Comparison of ENCODE assay signal across 20 cellular contexts in genomic region chr15:82903511-82903910, GRCh38. TPM values are rescaled to one million over a fixed set of nuclear protein-coding genes. Genes with fewer than 3 reads are reported as not detected.
A peak's percentile ranks its signal among the peaks of the same experiment; 100 is the strongest.
DNase-seq lines count a peak whose midpoint lies in the region; ATAC-seq, FAIRE-seq and TF ChIP-seq lines count a peak whose summit lies in the region.
"Had no signal": no experiment of that assay in that cellular context is flagged by ENCODE, and none has a peak within 500 bp of the region (broad histone marks: within the 10 kb centered on the region; RNA-seq: fewer than 3 reads in every experiment).

No MANE protein-coding gene starts in this region.

- peaks cover 40 to 47% of the 10 kb centered on the region in 2 experiments for H3K27me3 ChIP-seq in K562 (ENCODE audit: control insufficient read depth in 2 of 2, insufficient read depth in 2 of 2, low read length in 2 of 2)
- H3K27me3 ChIP-seq: BLaER1 had no signal

- H3K27me3 Mint-ChIP-seq in osteocyte (ENCODE audit: unreplicated experiment): no peaks in the 10 kb centered on the region

- H3K36me3 ChIP-seq in HEK293 (ENCODE audit: control insufficient read depth in 2 of 2, insufficient read depth in 1 of 2, low read length in 2 of 2) (no peaks in the 10 kb centered on the region), K562 (ENCODE audit: control insufficient read depth, insufficient read depth, low read length) (no peaks in the 10 kb centered on the region)
- H3K36me3 ChIP-seq: BLaER1, HAP-1 had no signal

- no peak for TF ChIP-seq RAD21 in K562 (CRISPR knock-in tag; conservative IDR thresholded peaks at IDR 0.05 in 1 of 2, IDR thresholded peaks at IDR 0.05 in 1 of 2)

- no peak overlapping the region for H3K4me2 ChIP-seq in K562 (ENCODE audit: insufficient read depth, low read length)
- H3K4me2 ChIP-seq: BLaER1 had no signal

- no peaks in the 10 kb centered on the region for H3K9me1 ChIP-seq in K562 (ENCODE audit: control insufficient read depth, insufficient read depth, low read length)

- no peak for FAIRE-seq in K562 (lab: Jason Lieb, UNC)
- FAIRE-seq: G401.6, GM12892, GM19239, H54 had no signal

- H3K4me1 ChIP-seq in HEK293 (ENCODE audit: control insufficient read depth, insufficient read depth, low read length) (peaks cover 7% of the 10 kb centered on the region; the same call in 1 of the 2 replicates), K562 (replicated peaks in 1 of 2; ENCODE audit: control insufficient read depth in 2 of 2, insufficient read depth in 2 of 2, low read length in 2 of 2) (no peaks in the 10 kb centered on the region)
- H3K4me1 ChIP-seq: BLaER1, Caco-2, HAP-1 had no signal

- H3K4me1 Mint-ChIP-seq in osteocyte (ENCODE audit: unreplicated experiment): no peaks in the 10 kb centered on the region
- H3K4me1 Mint-ChIP-seq: B cell; CD4-positive, CD25-positive, alpha-beta regulatory T cell had no signal

- H3K9me3 ChIP-seq in HEK293 (ENCODE audit: control insufficient read depth, insufficient read depth, low read depth, low read length): no peaks in the 10 kb centered on the region
- H3K9me3 ChIP-seq in K562 (replicated peaks; ENCODE audit: control insufficient read depth, insufficient read depth, low read depth, low read length): no peaks in the 10 kb centered on the region
- H3K9me3 ChIP-seq: Caco-2, HAP-1 had no signal

- ATAC-seq in K562: no peak
- ATAC-seq in GM21447 (IDR thresholded peaks at IDR 0.05; ENCODE audit: unreplicated experiment): no peak
- ATAC-seq in GM18870 (IDR thresholded peaks at IDR 0.05; ENCODE audit: unreplicated experiment): no peak
- ATAC-seq: CD8-positive, alpha-beta T cell had no signal

- DNase-seq in K562 (ENCODE audit: extremely low read depth in 1 of 4, low spot score in 3 of 4) (no peak), osteocyte (ENCODE audit: extremely low spot score, unreplicated experiment) (peak; percentile 77), activated gamma-delta T cell treated with Interleukin-2 at 50 U/mL for 16 hours (no peak)
- DNase-seq: Caco-2; CD4-positive, CD25-positive, alpha-beta regulatory T cell; DMS153; DND-41; GOT3 had no signal

- no peaks in the 10 kb centered on the region; the same call in 1 of the 2 replicates for H4K20me1 ChIP-seq in K562 (replicated peaks; ENCODE audit: control insufficient read depth, insufficient read depth, low read length)
- H4K20me1 ChIP-seq: BLaER1 had no signal

- CTCF ChIA-PET in HEK293 (lab: Yijun Ruan, JAX) (no interaction called here), K562 (lab: Yijun Ruan, JAX; ENCODE audit: low intra/inter-chr PET ratio) (no interaction called here)

- no peak overlapping the region for H3K9ac ChIP-seq in K562 (ENCODE audit: insufficient read depth in 1 of 2, low read depth in 2 of 2, low read length in 2 of 2)
- H3K9ac ChIP-seq: BLaER1 had no signal

- H3K9me3 Mint-ChIP-seq in osteocyte (ENCODE audit: unreplicated experiment): no peaks in the 10 kb centered on the region
- H3K9me3 Mint-ChIP-seq: CD8-positive, alpha-beta T cell had no signal

- 8% methylated on average over 16 of the region's 16 CpGs for WGBS in K562 (ENCODE audit: insufficient coverage, low coverage, missing lambda C conversion rate)

- H3K27ac Mint-ChIP-seq in osteocyte (ENCODE audit: unreplicated experiment): no peak overlapping the region
- H3K27ac Mint-ChIP-seq: B cell; CD4-positive, CD25-positive, alpha-beta regulatory T cell; CD8-positive, alpha-beta T cell had no signal

- no TSS peak for BruUV-seq in K562 (replicated peaks; lab: Mats Ljungman, UMichigan)

- no peak for TF ChIP-seq POLR2A in K562 (conservative IDR thresholded peaks at IDR 0.05)

- in situ Hi-C loops in K562 (cut with MboI): no loop called here

- TF ChIP-seq EP300 in K562 (IDR thresholded peaks at IDR 0.05; ENCODE audit: low read length): no peak

- no peak overlapping the region for H2AFZ ChIP-seq in K562 (ENCODE audit: low read depth, low read length)

- H3K36me3 Mint-ChIP-seq in osteocyte (ENCODE audit: unreplicated experiment): no peaks in the 10 kb centered on the region
- H3K36me3 Mint-ChIP-seq: CD4-positive, CD25-positive, alpha-beta regulatory T cell; CD8-positive, alpha-beta T cell had no signal

- H3K79me2 ChIP-seq in K562 (ENCODE audit: control insufficient read depth, insufficient read depth, low read length): no peaks in the 10 kb centered on the region

- intact Hi-C loops in K562 (cut with micrococcal nuclease): no loop called here

- no peak overlapping the region for H3K4me3 Mint-ChIP-seq in osteocyte (ENCODE audit: unreplicated experiment)
- H3K4me3 Mint-ChIP-seq: B cell; CD4-positive, CD25-positive, alpha-beta regulatory T cell; CD8-positive, alpha-beta T cell had no signal

- POLR2A ChIA-PET in HEK293 (lab: Yijun Ruan, JAX) (no interaction called here), K562 (lab: Yijun Ruan, JAX) (no interaction called here)

- no peak overlapping the region for H3K4me3 ChIP-seq in HEK293 (ENCODE audit: low read depth, low read length)
- no peak overlapping the region for H3K4me3 ChIP-seq in K562
- H3K4me3 ChIP-seq: BLaER1, HAP-1 had no signal

- H3K27ac ChIP-seq in HEK293 (ENCODE audit: extremely low read depth, low read depth, low read length): no peak overlapping the region
- H3K27ac ChIP-seq in K562 (ENCODE audit: extremely low read depth, low read depth, low read length): no peak overlapping the region
- H3K27ac ChIP-seq: BLaER1, C4-2B had no signal

- TF ChIP-seq CTCF in HEK293 (tag by site-specific recombination; IDR thresholded peaks at IDR 0.05) (no peak), K562 (IDR thresholded peaks at IDR 0.05 in 2 of 3, conservative IDR thresholded peaks at IDR 0.05 in 1 of 3; ENCODE audit: insufficient read depth in 2 of 3, low read depth in 1 of 3, low read length in 3 of 3) (no peak), osteocyte (IDR thresholded peaks at IDR 0.05) (no peak)

TF ChIP-seq in HEK293, 187 proteins besides CTCF, POLR2A, EP300 and RAD21:
- TF ChIP-seq KLF1 (tag by site-specific recombination; IDR thresholded peaks at IDR 0.05) (0 out of 2 replicates have a peak, but pooled peaks have one; percentile 43), ZNF426 (tag by site-specific recombination; IDR thresholded peaks at IDR 0.05) (no peak)

TF ChIP-seq in K562, 482 proteins besides CTCF, POLR2A, EP300 and RAD21:
- TF ChIP-seq BRF1 (IDR thresholded peaks at IDR 0.05; ENCODE audit: borderline replicate concordance, extremely low read depth, insufficient read length): no peak
- TF ChIP-seq NFIC (IDR thresholded peaks at IDR 0.05): peak; percentile 53; the same call in 1 of the 2 replicates
- TF ChIP-seq CEBPB (tag; IDR thresholded peaks at IDR 0.05): 0 out of 2 replicates have a peak, but pooled peaks have one; percentile 8

RNA-seq across cellular contexts. Expression of gene HOMER2, which starts 49.0 kb away (rescaled TPM):
- 1.4 and 2.3 TPM in 2 replicates for total RNA-seq in K562 (2011; cell fraction: chromatin; rRNA removed; ENCODE audit: low replicate concordance)
- 1.4 and 1.8 TPM in 2 replicates for total RNA-seq in K562 (2011; cell fraction: nucleolus; rRNA removed)
- total RNA-seq in K562 (2011; cell fraction: nucleoplasm; rRNA removed): 2.2 and 2.9 TPM in 2 replicates
- total RNA-seq in K562 (2014; rRNA removed): 0.32 and 0.69 TPM in 2 replicates
- 0.25 and 0.57 TPM in 2 replicates for total RNA-seq in K562 (2014; rRNA removed; fragmentation: Illumina TruSeq; extraction: Trizol)
- total RNA-seq in K562 (2015; rRNA removed; fragmentation: Illumina TruSeq; extraction: Trizol): 0.41 TPM in 1 of 2 replicates, not detected in the other
- 0.47 and 0.54 TPM in 2 replicates for total RNA-seq in K562 (2021)
- 0.13 and 0.18 TPM in 2 replicates for polyA plus RNA-seq in K562 (2011; rRNA removed)
- polyA plus RNA-seq in K562 (2011; cell fraction: cytosol; rRNA removed): 0.63 TPM in 1 of 2 replicates, not detected in the other
- polyA plus RNA-seq in K562 (2011; cell fraction: nucleus; rRNA removed): 0.93 and 1.7 TPM in 2 replicates
- polyA plus RNA-seq in K562 (2012): 0.15 and 0.30 TPM in 2 replicates
- polyA plus RNA-seq in K562 (2014; fragmentation: Illumina TruSeq; extraction: Trizol): 0.30 and 0.43 TPM in 2 replicates
- polyA plus RNA-seq in K562 (2014; fragmentation: Nextera tagmentation; extraction: Ambion mirVana): under 1 TPM; 0.18 to 0.41 TPM
- polyA plus RNA-seq in K562 (2014; rRNA removed): 0.23 and 0.31 TPM in 2 replicates
- polyA minus RNA-seq in K562 (2011; rRNA and poly(A)+ RNA removed): 1.1 TPM in 1 of 2 replicates, not detected in the other
- polyA minus RNA-seq in K562 (2011; cell fraction: cytosol; rRNA and poly(A)+ RNA removed): not detected in 2 replicates
- 0.67 and 1.8 TPM in 2 replicates for polyA minus RNA-seq in K562 (2011; cell fraction: nucleus; rRNA and poly(A)+ RNA removed)
- 3.2 and 6.3 TPM in 2 replicates for total RNA-seq in osteocyte

Comparison
In these comparisons a context has a peak if more than half of its experiments do, and no peak if none do; other contexts are left out.
1. Of the 44 proteins assayed by ChIP-seq in both K562 and HEK293: peak only in K562: none; only in HEK293: KLF1; in both: none; in neither: 43.